Comparison of ENCODE assay signal across 23 cellular contexts in the genomic region with DNA sequence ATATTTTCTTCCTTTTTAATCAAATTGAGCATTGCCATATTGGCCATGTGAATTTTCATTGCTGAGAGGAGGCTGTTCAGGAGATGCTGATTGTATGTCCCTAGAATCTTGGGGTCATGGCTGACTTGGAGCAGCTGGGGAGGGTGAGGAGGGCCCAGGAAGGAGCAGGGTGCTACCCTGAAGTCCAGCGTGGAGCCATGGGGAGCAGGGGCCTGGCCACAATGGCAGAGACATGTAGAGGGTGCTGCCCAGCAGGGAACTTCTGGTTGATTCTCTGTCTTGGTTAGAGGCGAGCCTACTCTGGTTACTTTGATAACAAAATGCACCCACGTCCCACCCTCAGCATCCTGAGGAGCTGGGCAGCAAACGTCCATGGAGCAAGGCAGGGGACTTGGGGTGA.
"Had no signal": no experiment of that assay in that cellular context is flagged by ENCODE, and none has a peak within 500 bp of the region (broad histone marks: within the 10 kb centered on the region; RNA-seq: fewer than 3 reads in every experiment).

No MANE protein-coding gene starts in this region.

- H3K9me3 Mint-ChIP-seq: naive thymus-derived CD8-positive, alpha-beta T cell; stimulated activated memory B cell treated with anti-CD40 and anti-IgM and Interleukin-4, amounts not matched to agents 10 μg/mL and 1 μg/mL and 100 μg/mL, for 72 hours; stimulated activated naive CD8-positive, alpha-beta T cell treated with anti-CD3 and anti-CD28 coated beads, Interleukin-15, amount 100 ng/mL, for 72 hours had no signal

- H3K79me2 ChIP-seq: hepatocyte had no signal

- H3K27ac ChIP-seq: heart right ventricle, hepatocyte, left ventricle myocardium inferior, pancreas, prostate gland, skin epidermis, transverse colon, upper lobe of right lung had no signal

- H3K27me3 ChIP-seq: heart right ventricle, hepatocyte, pancreas, transverse colon, upper lobe of right lung had no signal

- H3K27me3 Mint-ChIP-seq: naive thymus-derived CD8-positive, alpha-beta T cell; stimulated activated memory B cell treated with anti-CD40 and anti-IgM and Interleukin-4, amounts not matched to agents 10 μg/mL and 1 μg/mL and 100 μg/mL, for 72 hours; stimulated activated naive CD8-positive, alpha-beta T cell treated with anti-CD3 and anti-CD28 coated beads, Interleukin-15, amount 100 ng/mL, for 72 hours had no signal

- H3K4me3 ChIP-seq: heart right ventricle, hepatocyte, left ventricle myocardium inferior, lung, pancreas, prostate gland, skin epidermis, transverse colon, upper lobe of right lung had no signal

- H3K4me1 ChIP-seq: heart right ventricle, left ventricle myocardium inferior, pancreas, prostate gland, transverse colon, upper lobe of right lung had no signal

- H3K4me1 Mint-ChIP-seq: naive thymus-derived CD8-positive, alpha-beta T cell; stimulated activated naive CD8-positive, alpha-beta T cell treated with anti-CD3 and anti-CD28 coated beads, Interleukin-15, amount 100 ng/mL, for 72 hours had no signal

- H3K36me3 ChIP-seq: heart right ventricle, left ventricle myocardium inferior, pancreas, prostate gland, transverse colon, upper lobe of right lung had no signal

- H3K36me3 Mint-ChIP-seq: naive thymus-derived CD8-positive, alpha-beta T cell; stimulated activated memory B cell treated with anti-CD40 and anti-IgM and Interleukin-4, amounts not matched to agents 10 μg/mL and 1 μg/mL and 100 μg/mL, for 72 hours had no signal

- ATAC-seq: heart right ventricle; naive thymus-derived CD8-positive, alpha-beta T cell; pancreas; right cardiac atrium; sciatic nerve; stimulated activated memory B cell treated with anti-CD40 and anti-IgM and Interleukin-4, amounts not matched to agents 10 μg/mL and 1 μg/mL and 100 μg/mL, for 72 hours; stimulated activated naive CD8-positive, alpha-beta T cell treated with anti-CD3 and anti-CD28 coated beads, Interleukin-15, amount 100 ng/mL, for 72 hours; upper lobe of right lung had no signal

- H3K9me3 ChIP-seq: heart right ventricle, left ventricle myocardium inferior, pancreas, prostate gland, transverse colon, upper lobe of right lung had no signal

- DNase-seq: heart right ventricle; islet precursor cell; left ventricle myocardium inferior; naive thymus-derived CD8-positive, alpha-beta T cell; nucleus accumbens; pancreas; posterior cingulate gyrus; retina; right cardiac atrium; stimulated activated CD4-positive, alpha-beta T cell treated with anti-CD3 and anti-CD28 coated beads, Interleukin-12 subunit alpha, Interleukin-12 subunit beta, amount 100 ng/mL, for 4 hours; stimulated activated CD4-positive, alpha-beta T cell treated with anti-CD3 and anti-CD28 coated beads, Interleukin-15, amount 100 ng/mL, for 24 hours; stimulated activated CD4-positive, alpha-beta T cell treated with anti-CD3 and anti-CD28 coated beads, Interleukin-4, amount 100 ng/mL, for 24 hours; stimulated activated naive CD4-positive, alpha-beta T cell treated with Interleukin-2 at 50 U/mL for 16 hours; stimulated activated naive CD8-positive, alpha-beta T cell treated with anti-CD3 and anti-CD28 coated beads, Interleukin-15, amount 100 ng/mL, for 72 hours; substantia nigra; transverse colon; upper lobe of right lung had no signal

- H2AFZ ChIP-seq: hepatocyte had no signal

- H3K4me3 Mint-ChIP-seq: naive thymus-derived CD8-positive, alpha-beta T cell; stimulated activated memory B cell treated with anti-CD40 and anti-IgM and Interleukin-4, amounts not matched to agents 10 μg/mL and 1 μg/mL and 100 μg/mL, for 72 hours; stimulated activated naive CD8-positive, alpha-beta T cell treated with anti-CD3 and anti-CD28 coated beads, Interleukin-15, amount 100 ng/mL, for 72 hours had no signal

- H3K4me2 ChIP-seq: hepatocyte had no signal

- H3K27ac Mint-ChIP-seq: naive thymus-derived CD8-positive, alpha-beta T cell; stimulated activated memory B cell treated with anti-CD40 and anti-IgM and Interleukin-4, amounts not matched to agents 10 μg/mL and 1 μg/mL and 100 μg/mL, for 72 hours had no signal
